18 cellular contexts compared by ENCODE assay signal in the genomic region with DNA sequence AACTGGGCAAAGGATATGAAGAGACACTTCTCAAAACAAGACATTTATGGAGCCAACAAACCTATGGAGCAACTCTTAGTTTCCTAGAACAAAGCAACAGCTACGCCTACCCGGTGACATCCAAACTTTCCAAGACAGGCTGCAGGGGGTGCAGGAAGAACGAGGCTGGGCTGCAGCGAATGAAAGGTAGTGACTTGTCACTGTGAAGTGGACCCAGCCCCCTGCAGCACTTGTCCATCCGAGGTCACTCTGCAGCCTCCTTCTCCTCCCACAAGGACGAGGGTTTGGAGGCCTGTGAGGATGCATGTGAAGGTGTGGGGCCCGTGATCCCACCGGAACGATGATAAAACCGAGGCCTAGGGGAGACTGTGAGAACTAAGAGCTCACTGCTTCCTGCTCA.
DNase-seq lines count a peak whose midpoint lies in the region; ATAC-seq and TF ChIP-seq lines count a peak whose summit lies in the region.
"Had no signal": no experiment of that assay in that cellular context is flagged by ENCODE, and none has a peak within 500 bp of the region (broad histone marks: within the 10 kb centered on the region; RNA-seq: fewer than 3 reads in every experiment).

No MANE protein-coding gene starts in this region.

- H3K4me1 Mint-ChIP-seq in activated naive CD4-positive, alpha-beta T cell treated with anti-CD3 and anti-CD28 coated beads, Interleukin-2, amount 10 ng/mL, durations not matched to agents 7 days and 5 days = peaks cover 49% of the 10 kb centered on the region
- H3K4me1 Mint-ChIP-seq in chondrocyte (ENCODE audit: low read depth) = no peaks in the 10 kb centered on the region

- no peaks in the 10 kb centered on the region for H3K9me3 Mint-ChIP-seq in activated naive CD4-positive, alpha-beta T cell treated with anti-CD3 and anti-CD28 coated beads, Interleukin-2, amount 10 ng/mL, durations not matched to agents 7 days and 5 days
- H3K9me3 Mint-ChIP-seq in activated naive CD4-positive, alpha-beta T cell treated with anti-CD3 and anti-CD28 coated beads, Interleukin-2, amount 50 U/mL, for 72 hours = no peaks in the 10 kb centered on the region
- peaks cover 4% of the 10 kb centered on the region for H3K9me3 Mint-ChIP-seq in chondrocyte (ENCODE audit: low read depth)

- no peaks in the 10 kb centered on the region for H3K9me3 ChIP-seq in vagina

- H3K4me1 ChIP-seq in vagina = no peaks in the 10 kb centered on the region

- TF ChIP-seq CTCF in chondrocyte (IDR thresholded peaks at IDR 0.05) (no peak), vagina (IDR thresholded peaks at IDR 0.05) (no peak)

- no peak overlapping the region for H3K4me3 ChIP-seq in vagina
- H3K4me3 ChIP-seq: K562, SK-N-MC had no signal

- no peak for TF ChIP-seq POLR2A in vagina (IDR thresholded peaks at IDR 0.05)

- no peaks in the 10 kb centered on the region for H3K36me3 ChIP-seq in vagina

- H3K4me3 Mint-ChIP-seq in activated naive CD4-positive, alpha-beta T cell treated with anti-CD3 and anti-CD28 coated beads, Interleukin-2, amount 10 ng/mL, durations not matched to agents 7 days and 5 days = no peak overlapping the region
- no peak overlapping the region for H3K4me3 Mint-ChIP-seq in chondrocyte (ENCODE audit: unreplicated experiment)

- peak overlapping the region; percentile 19 for H3K27ac Mint-ChIP-seq in activated naive CD4-positive, alpha-beta T cell treated with anti-CD3 and anti-CD28 coated beads, Interleukin-2, amount 10 ng/mL, durations not matched to agents 7 days and 5 days
- H3K27ac Mint-ChIP-seq in activated naive CD4-positive, alpha-beta T cell treated with anti-CD3 and anti-CD28 coated beads, Interleukin-2, amount 50 U/mL, for 72 hours = no peak overlapping the region
- H3K27ac Mint-ChIP-seq in chondrocyte (ENCODE audit: unreplicated experiment) = no peak overlapping the region

- no peak for ATAC-seq in activated naive CD4-positive, alpha-beta T cell treated with anti-CD3 and anti-CD28 coated beads, Interleukin-2, amount 50 U/mL, for 72 hours
- ATAC-seq in HG02981 (IDR thresholded peaks at IDR 0.05; ENCODE audit: unreplicated experiment) = no peak
- ATAC-seq: K562, Right ventricle myocardium inferior had no signal

- H3K27ac ChIP-seq in vagina = no peak overlapping the region
- H3K27ac ChIP-seq: 22Rv1, SK-N-MC had no signal

- peak; percentile 14 for DNase-seq in DMS 273 (lab: John Stamatoyannopoulos, UW; ENCODE audit: unreplicated experiment)
- DNase-seq in DMS 273 treated with DMSO at 0.1 percent for 48 hours (lab: John Stamatoyannopoulos, UW) = no peak
- no peak for DNase-seq in activated naive CD4-positive, alpha-beta T cell treated with anti-CD3 and anti-CD28 coated beads, Interleukin-2, amount 10 ng/mL, durations not matched to agents 7 days and 5 days
- no peak for DNase-seq in activated naive CD4-positive, alpha-beta T cell treated with anti-CD3 and anti-CD28 coated beads, Interleukin-2, amount 50 U/mL, for 72 hours (ENCODE audit: low spot score in 2 of 2)
- peak; percentile 69 for DNase-seq in chondrocyte (ENCODE audit: low spot score)
- DNase-seq in vagina (ENCODE audit: extremely low spot score in 2 of 2) = no peak
- no peak for DNase-seq in amniotic stem cell (lab: John Stamatoyannopoulos, UW)
- DNase-seq: AML-193, DND-41, MV-4-11, NCI-H1694 treated with DMSO at 0.1 percent for 48 hours, NCI-H2227 treated with DMSO at 0.1 percent for 48 hours, NCI-H526 had no signal

- intact Hi-C loops in vagina (cut with DNase I) = no loop called here

- H3K27me3 ChIP-seq in vagina = no peaks in the 10 kb centered on the region

- no peaks in the 10 kb centered on the region for H3K36me3 Mint-ChIP-seq in activated naive CD4-positive, alpha-beta T cell treated with anti-CD3 and anti-CD28 coated beads, Interleukin-2, amount 10 ng/mL, durations not matched to agents 7 days and 5 days
- no peaks in the 10 kb centered on the region for H3K36me3 Mint-ChIP-seq in activated naive CD4-positive, alpha-beta T cell treated with anti-CD3 and anti-CD28 coated beads, Interleukin-2, amount 50 U/mL, for 72 hours
- no peaks in the 10 kb centered on the region for H3K36me3 Mint-ChIP-seq in chondrocyte (ENCODE audit: low read depth)

- CTCF ChIA-PET in activated naive CD4-positive, alpha-beta T cell treated with anti-CD3 and anti-CD28 coated beads, Interleukin-2, amount 10 ng/mL, durations not matched to agents 7 days and 5 days (lab: Charles Lee) = interaction anchor here (5.3 kb wide), 1 partner anchor 12 kb away, joined by 27 read pairs; no protein-coding TSS in a partner anchor

- H3K27me3 Mint-ChIP-seq in activated naive CD4-positive, alpha-beta T cell treated with anti-CD3 and anti-CD28 coated beads, Interleukin-2, amount 10 ng/mL, durations not matched to agents 7 days and 5 days = peaks cover 64% of the 10 kb centered on the region
- peaks cover 64% of the 10 kb centered on the region for H3K27me3 Mint-ChIP-seq in chondrocyte (ENCODE audit: low read depth)

Comparison
In these comparisons a context has a peak if more than half of its experiments do, and no peak if none do; other contexts are left out.
1. DNase-seq: peak in DMS 273 (single experiment) and chondrocyte (single experiment); none in DMS 273 treated with DMSO at 0.1 percent for 48 hours (single experiment), activated naive CD4-positive, alpha-beta T cell treated with anti-CD3 and anti-CD28 coated beads, Interleukin-2, amount 10 ng/mL, durations not matched to agents 7 days and 5 days (single experiment), activated naive CD4-positive, alpha-beta T cell treated with anti-CD3 and anti-CD28 coated beads, Interleukin-2, amount 50 U/mL, for 72 hours (0 of 2), vagina (0 of 2) and amniotic stem cell (single experiment).